In the genomic region with DNA sequence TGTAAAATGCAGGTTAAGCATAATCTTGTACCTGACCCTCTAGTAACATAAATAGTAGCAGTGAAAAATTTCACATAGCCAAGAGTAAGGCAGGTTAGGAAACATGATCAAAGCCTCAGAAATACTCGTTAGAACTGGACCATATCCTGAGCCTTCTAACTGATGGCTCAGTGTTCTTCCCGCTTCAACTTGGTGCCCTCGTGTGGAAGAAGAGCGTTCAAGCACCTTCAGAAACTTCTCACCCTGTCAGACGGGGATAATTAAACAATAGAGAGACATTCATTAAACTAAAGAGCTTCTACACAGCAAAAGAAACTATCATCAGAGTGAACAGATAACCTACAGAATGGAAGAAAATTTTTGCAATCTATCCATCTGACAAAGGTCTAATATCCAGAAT, we compare ENCODE assay signal across 8 cellular contexts.
DNase-seq lines count a peak whose midpoint lies in the region; ATAC-seq and TF ChIP-seq lines count a peak whose summit lies in the region.

No MANE protein-coding gene starts in this region.

- 8 to 22% (median 13%) methylated on average over 5 of the region's 5 CpGs for WGBS in adrenal gland, 4 donors

- intact Hi-C loops in adrenal gland (cut with DNase I), result loop anchor here in 1 of 2 donors (10.0 kb wide), 1 partner anchor 273 kb away; no protein-coding TSS in a partner anchor

- H3K9me3 ChIP-seq in adrenal gland (replicated peaks in 1 of 3), result no peaks in the 10 kb centered on the region

- H3K27me3 ChIP-seq in adrenal gland, result no peaks in the 10 kb centered on the region

- ATAC-seq in left lobe of liver (peak; percentile 93), GM21786 (IDR thresholded peaks at IDR 0.05; ENCODE audit: unreplicated experiment) (no peak)

- peak; percentile 58 for TF ChIP-seq CTCF in GM10266 (IDR thresholded peaks at IDR 0.05; ENCODE audit: control insufficient read depth, insufficient read depth, low read depth, missing control alignments)
- peak in 5 of 6 experiments; percentile 15 to 52 (median 35) for TF ChIP-seq CTCF in adrenal gland (IDR thresholded peaks at IDR 0.05)

- peaks cover 0 to 35% of the 10 kb centered on the region in 2 donors for H3K36me3 ChIP-seq in adrenal gland (replicated peaks in 1 of 2)

- no peak for TF ChIP-seq POLR2A in adrenal gland (IDR thresholded peaks at IDR 0.05)

- DNase-seq in AG08395 (ENCODE audit: low spot score), result peak; percentile 40
- DNase-seq in GM10266 (ENCODE audit: extremely low spot score), result peak; percentile 29
- DNase-seq in NCI-H2171 treated with DMSO at 0.1 percent for 48 hours (lab: John Stamatoyannopoulos, UW), result peak; percentile 40
- peak in 1 of 7 donors; percentile 15 for DNase-seq in adrenal gland
- DNase-seq in left lobe of liver (ENCODE audit: low spot score), result no peak
- DNase-seq in stimulated activated naive CD4-positive, alpha-beta T cell treated with Interleukin-2 at 50 U/mL for 16 hours (lab: John Stamatoyannopoulos, UW), result no peak
- no peak for DNase-seq in activated T-cell treated with anti-CD3 and anti-CD28 coated beads, Interleukin-2, amount 50 U/mL, for 48 hours

- no peaks in the 10 kb centered on the region for H3K4me1 ChIP-seq in adrenal gland (replicated peaks in 1 of 2)

- no peak overlapping the region for H3K27ac ChIP-seq in adrenal gland

- H3K4me3 ChIP-seq in adrenal gland, result no peak overlapping the region

Comparison
In these comparisons a context has a peak if more than half of its experiments do, and no peak if none do; other contexts are left out.
1. DNase-seq: peak in AG08395 (single experiment), GM10266 (single experiment) and NCI-H2171 treated with DMSO at 0.1 percent for 48 hours (single experiment); none in left lobe of liver (single experiment), stimulated activated naive CD4-positive, alpha-beta T cell treated with Interleukin-2 at 50 U/mL for 16 hours (single experiment) and activated T-cell treated with anti-CD3 and anti-CD28 coated beads, Interleukin-2, amount 50 U/mL, for 48 hours (0 of 2).